In genomic region chr15:88664151-88664778, GRCh38 we compare ENCODE assay signal across 10 cellular contexts. TPM values are rescaled to one million over a fixed set of nuclear protein-coding genes. Genes with fewer than 3 reads are reported as not detected.
DNase-seq lines count a peak whose midpoint lies in the region; ATAC-seq and FAIRE-seq lines count a peak whose summit lies in the region.
"Had no signal": no experiment of that assay in that cellular context is flagged by ENCODE, and none has a peak within 500 bp of the region (broad histone marks: within the 10 kb centered on the region; RNA-seq: fewer than 3 reads in every experiment).

No MANE protein-coding gene starts in this region.

- peak; percentile 33 to 49 for DNase-seq in stimulated activated CD4-positive, alpha-beta T cell treated with anti-CD3 and anti-CD28 coated beads, Interleukin-2, amount 100 ng/mL, for 24 hours
- DNase-seq in stimulated activated CD4-positive, alpha-beta T cell treated with anti-CD3 and anti-CD28 coated beads, Interleukin-12 subunit alpha, Interleukin-12 subunit beta, amount 100 ng/mL, for 4 hours = no peak
- DNase-seq in activated CD8-positive, alpha-beta memory T cell treated with anti-CD3 and anti-CD28 coated beads, Interleukin-2, amount 50 U/mL, for 4 hours = peak; percentile 57
- peak; percentile 20 for DNase-seq in iPS DF 6.9 (ENCODE audit: low read depth, low spot score)
- DNase-seq in aorta = peak in 1 of 2 donors; percentile 55
- DNase-seq in RCC 7860 (ENCODE audit: low spot score) = no peak

- no CpG with 5 or more reads among the region's 7 CpGs for WGBS in iPS DF 6.9 (ENCODE audit: insufficient coverage, insufficient read length)
- 93 to 97% methylated on average over 7 of the region's 7 CpGs for WGBS in aorta, 2 donors

- no peak for FAIRE-seq in RCC 7860 (lab: Jason Lieb, UNC)
- FAIRE-seq: islet of Langerhans had no signal

- no peak overlapping the region for H3K4me3 ChIP-seq in iPS DF 6.9 (ENCODE audit: low read length)
- no peak overlapping the region for H3K4me3 ChIP-seq in aorta (ENCODE audit: low read length in 2 of 2)

- H3K27ac ChIP-seq in iPS DF 6.9 (ENCODE audit: low read length) = no peak overlapping the region
- no peak overlapping the region for H3K27ac ChIP-seq in aorta (ENCODE audit: low read depth in 1 of 2, low read length in 2 of 2)
- H3K27ac ChIP-seq: VCaP had no signal

- ATAC-seq in aorta (ENCODE audit: low FRiP score) = peak; percentile 42
- ATAC-seq in GM19395 (IDR thresholded peaks at IDR 0.05; ENCODE audit: unreplicated experiment) = no peak
- no peak for ATAC-seq in GM21786 (IDR thresholded peaks at IDR 0.05; ENCODE audit: unreplicated experiment)

- H3K36me3 ChIP-seq in iPS DF 6.9 (ENCODE audit: control insufficient read depth, insufficient read depth, low read length) (no peaks in the 10 kb centered on the region), aorta (ENCODE audit: control insufficient read depth in 1 of 2, insufficient read depth in 2 of 2, low read length in 1 of 2) (no peaks in the 10 kb centered on the region)

- H3K9me3 ChIP-seq in iPS DF 6.9 (ENCODE audit: control insufficient read depth, insufficient read depth, low read length) = no peaks in the 10 kb centered on the region
- no peaks in the 10 kb centered on the region for H3K9me3 ChIP-seq in aorta (ENCODE audit: control insufficient read depth, low read length)

- H3K4me1 ChIP-seq in iPS DF 6.9 (ENCODE audit: control insufficient read depth, insufficient read depth, low read length) (no peaks in the 10 kb centered on the region), aorta (ENCODE audit: control insufficient read depth in 1 of 2, insufficient read depth in 2 of 2, low read length in 2 of 2) (peaks cover 0 to 13% of the 10 kb centered on the region in 2 donors)

- no peaks in the 10 kb centered on the region for H3K27me3 ChIP-seq in iPS DF 6.9 (ENCODE audit: control insufficient read depth, insufficient read depth, low read length)
- H3K27me3 ChIP-seq in aorta (ENCODE audit: control insufficient read depth in 1 of 2, insufficient read depth in 2 of 2, low read length in 1 of 2) = no peaks in the 10 kb centered on the region

- intact Hi-C loops in aorta (cut with DNase I) = loop anchor here in 1 of 2 donors (5.0 kb wide), 1 partner anchor 43 kb away; no protein-coding TSS in a partner anchor

RNA-seq across cellular contexts. Expression of gene ISG20, which starts 25.4 kb away (rescaled TPM):
- total RNA-seq in aorta = 10 to 100 TPM; 12.4 to 13.3 TPM
- polyA plus RNA-seq in aorta = 10 to 100 TPM; 10.1 to 18.7 TPM

RNA-seq across cellular contexts. Expression of gene AEN, which starts 43.1 kb away (rescaled TPM):
- 10 to 100 TPM; 10.7 to 22.3 TPM for total RNA-seq in aorta
- polyA plus RNA-seq in aorta = 1 to 10 TPM; 7.1 to 10.0 TPM

Comparison
In these comparisons a context has a peak if more than half of its experiments do, and no peak if none do; other contexts are left out.
1. DNase-seq: peak in stimulated activated CD4-positive, alpha-beta T cell treated with anti-CD3 and anti-CD28 coated beads, Interleukin-2, amount 100 ng/mL, for 24 hours (2 of 2), activated CD8-positive, alpha-beta memory T cell treated with anti-CD3 and anti-CD28 coated beads, Interleukin-2, amount 50 U/mL, for 4 hours (single experiment) and iPS DF 6.9 (single experiment); none in stimulated activated CD4-positive, alpha-beta T cell treated with anti-CD3 and anti-CD28 coated beads, Interleukin-12 subunit alpha, Interleukin-12 subunit beta, amount 100 ng/mL, for 4 hours (single experiment) and RCC 7860 (single experiment).